Comparison of ENCODE assay signal across 8 cellular contexts in genomic region chr22:43152355-43153071, GRCh38. TPM values are rescaled to one million over a fixed set of nuclear protein-coding genes. Genes with fewer than 3 reads are reported as not detected.
A peak's percentile ranks its signal among the peaks of the same experiment; 100 is the strongest.
DNase-seq lines count a peak whose midpoint lies in the region; ATAC-seq and TF ChIP-seq lines count a peak whose summit lies in the region.

No MANE protein-coding gene starts in this region.

- 54% methylated on average over 22 of the region's 22 CpGs for WGBS in smooth muscle cell (ENCODE audit: low lambda C conversion rate)

- H3K4me3 Mint-ChIP-seq in T-helper 17 cell, result peak overlapping the region; percentile 90

- ATAC-seq in HCT116 (peak; percentile 71), T-helper 17 cell (peak; percentile 89), GM18861 (IDR thresholded peaks at IDR 0.05; ENCODE audit: unreplicated experiment) (no peak)

- H3K9me3 ChIP-seq in HCT116 (ENCODE audit: control insufficient read depth in 1 of 2, insufficient read depth in 1 of 2, low read depth in 1 of 2, low read length in 2 of 2) (no peaks in the 10 kb centered on the region), T-helper 17 cell (ENCODE audit: control insufficient read depth, low read length, poor library complexity, severe bottlenecking) (no peaks in the 10 kb centered on the region), ascending aorta (no peaks in the 10 kb centered on the region), smooth muscle cell (replicated peaks; ENCODE audit: low read depth) (no peaks in the 10 kb centered on the region)

- CTCF ChIA-PET in HCT116 (lab: Charles Lee), result no interaction called here

- no peak for TF ChIP-seq POLR2A in HCT116 (IDR thresholded peaks at IDR 0.05; ENCODE audit: borderline replicate concordance, extremely low read depth, insufficient read depth, insufficient read length)

- no peaks in the 10 kb centered on the region for H3F3A ChIP-seq in smooth muscle cell (ENCODE audit: low read depth)

- intact Hi-C loops in HCT116 (cut with micrococcal nuclease), result no loop called here
- intact Hi-C loops in ascending aorta (cut with DNase I), result no loop called here

- no peaks in the 10 kb centered on the region for H3K27me3 Mint-ChIP-seq in T-helper 17 cell

- TF ChIP-seq CTCF in AG09319 (IDR thresholded peaks at IDR 0.05; ENCODE audit: low read depth, low read length) (no peak), HCT116 (IDR thresholded peaks at IDR 0.05 in 2 of 3, conservative IDR thresholded peaks at IDR 0.05 in 1 of 3; ENCODE audit: borderline replicate concordance in 1 of 3, insufficient read depth in 1 of 3, low read depth in 2 of 3, low read length in 2 of 3) (no peak), ascending aorta (IDR thresholded peaks at IDR 0.05) (no peak), smooth muscle cell (IDR thresholded peaks at IDR 0.05; ENCODE audit: borderline replicate concordance, insufficient read depth, poor library complexity, severe bottlenecking) (no peak)

- H3K9ac ChIP-seq in HCT116 (ENCODE audit: low read length) (peak overlapping the region; percentile 78), smooth muscle cell (ENCODE audit: low read depth) (peak overlapping the region; percentile 64)

- H3K4me1 ChIP-seq in HCT116 (ENCODE audit: control insufficient read depth in 1 of 2, insufficient read depth in 2 of 2, low read length in 2 of 2) (peaks cover 9 to 46% of the 10 kb centered on the region in 2 experiments), ascending aorta (peaks cover 6 to 10% of the 10 kb centered on the region in 2 donors), smooth muscle cell (ENCODE audit: low read depth) (peaks cover 13% of the 10 kb centered on the region)

- H3K4me3 ChIP-seq in HCT116 (replicated peaks in 1 of 2; ENCODE audit: low read depth in 1 of 2, low read length in 2 of 2) (peak overlapping the region; percentile 80 to 82), ascending aorta (peak overlapping the region; percentile 61 to 83), smooth muscle cell (peak overlapping the region; percentile 74)

- H3K27me3 ChIP-seq in HCT116 (ENCODE audit: insufficient read depth, low read length) (no peaks in the 10 kb centered on the region), ascending aorta (no peaks in the 10 kb centered on the region), smooth muscle cell (ENCODE audit: low read depth) (no peaks in the 10 kb centered on the region)

- POLR2A ChIA-PET in HCT116 (lab: Charles Lee), result interaction anchor here (0.6 to 1.9 kb wide), 3 partner anchors 25 to 537 kb away, joined by 4 to 8 read pairs (median 4); partner anchors contain the start of gene POLDIP3

- H3K36me3 Mint-ChIP-seq in T-helper 17 cell (ENCODE audit: low read depth), result peaks cover 3% of the 10 kb centered on the region

- no TSS peak for BruUV-seq in HCT116 (replicated peaks; lab: Mats Ljungman, UMichigan)

- H3K27ac Mint-ChIP-seq in T-helper 17 cell, result peak overlapping the region; percentile 60

- H3K4me2 ChIP-seq in HCT116 (ENCODE audit: low read length) (peak overlapping the region; percentile 99), smooth muscle cell (peak overlapping the region; percentile 99)

- RAD21 ChIA-PET in HCT116 (lab: Charles Lee; ENCODE audit: low non-redundant PET in 1 of 2, low total read pairs in 2 of 2, uncharacterized antibody in 2 of 2, unreplicated experiment in 2 of 2), result interaction anchor here in 1 of 2 experiments (0.6 kb wide), 1 partner anchor 14 kb away, joined by 5 read pairs; no protein-coding TSS in a partner anchor

- no peaks in the 10 kb centered on the region for H4K20me1 ChIP-seq in HCT116 (ENCODE audit: insufficient read depth)
- peaks cover 37% of the 10 kb centered on the region for H4K20me1 ChIP-seq in smooth muscle cell (ENCODE audit: low read depth)

- H3K79me2 ChIP-seq in HCT116 (ENCODE audit: insufficient read depth, low read length), result peaks cover 49% of the 10 kb centered on the region
- peaks cover 20% of the 10 kb centered on the region for H3K79me2 ChIP-seq in smooth muscle cell (ENCODE audit: low read depth)

- H3K36me3 ChIP-seq in HCT116 (ENCODE audit: control insufficient read depth in 1 of 2, insufficient read depth in 2 of 2, low read length in 2 of 2) (no peaks in the 10 kb centered on the region; a peak in 1 of 4 replicates), ascending aorta (no peaks in the 10 kb centered on the region), smooth muscle cell (ENCODE audit: low read depth) (no peaks in the 10 kb centered on the region)

- DNase-seq in AG09319 (ENCODE audit: extremely low read depth, low read depth) (peak; percentile 39), HCT116 (ENCODE audit: low read depth, low spot score) (no peak), T-helper 17 cell (peak; percentile 41 to 54 (median 50)), ascending aorta (ENCODE audit: low spot score in 2 of 2) (peak; percentile 35 to 89), hypothalamus (lab: John Stamatoyannopoulos, UW) (peak in 38 of 51 donors; percentile 17 to 73 (median 38)), smooth muscle cell (lab: John Stamatoyannopoulos, UW; ENCODE audit: unreplicated experiment) (no peak), SKM-1 (lab: John Stamatoyannopoulos, UW; ENCODE audit: unreplicated experiment) (no peak)

- H3K9me2 ChIP-seq in HCT116 (ENCODE audit: insufficient read depth), result no peaks in the 10 kb centered on the region

- H3K27ac ChIP-seq in HCT116 (ENCODE audit: low read depth, low read length) (peak overlapping the region; percentile 92), ascending aorta (peak overlapping the region; percentile 77 to 94), smooth muscle cell (ENCODE audit: low read depth) (peak overlapping the region; percentile 4)

- H2AFZ ChIP-seq in HCT116 (ENCODE audit: low read depth, low read length, poor library complexity, severe bottlenecking), result no peak overlapping the region
- H2AFZ ChIP-seq in smooth muscle cell (ENCODE audit: low read depth), result no peak overlapping the region

- peaks cover 15% of the 10 kb centered on the region for H3K4me1 Mint-ChIP-seq in T-helper 17 cell

- no peak for TF ChIP-seq RAD21 in HCT116 (IDR thresholded peaks at IDR 0.05; ENCODE audit: low read depth)

TF ChIP-seq in HCT116, 20 proteins besides CTCF, POLR2A, EP300 and RAD21 (continues in another document):
- 0 out of 2 replicates have a peak, but pooled peaks have one; percentile 16 for TF ChIP-seq POLR2AphosphoS5 (IDR thresholded peaks at IDR 0.05; ENCODE audit: low read depth, low read length)
- TF ChIP-seq EZH2phosphoT487 (IDR thresholded peaks at IDR 0.05; ENCODE audit: borderline replicate concordance), result no peak
- TF ChIP-seq MAX (IDR thresholded peaks at IDR 0.05), result 0 out of 2 replicates have a peak, but pooled peaks have one; percentile 8
- TF ChIP-seq REST (IDR thresholded peaks at IDR 0.05; ENCODE audit: low read depth), result no peak
- TF ChIP-seq FOSL1 (IDR thresholded peaks at IDR 0.05; ENCODE audit: low read depth), result no peak

RNA-seq across cellular contexts. Expression of gene TSPO, which starts 1.2 kb away (rescaled TPM):
- total RNA-seq in HCT116 (2021; ENCODE audit: unreplicated experiment) (192 TPM), T-helper 17 cell (10 to 100 TPM; 74.1 to 89.1 TPM), ascending aorta (961 TPM), smooth muscle cell (154 and 170 TPM in 2 replicates)
- polyA plus RNA-seq in HCT116 (2012), result 201 and 205 TPM in 2 replicates
- polyA plus RNA-seq in smooth muscle cell, result 234 and 251 TPM in 2 replicates

RNA-seq across cellular contexts. Expression of gene MCAT, which starts 9.3 kb away (rescaled TPM):
- total RNA-seq in HCT116 (2021; ENCODE audit: unreplicated experiment) (34.8 TPM), T-helper 17 cell (10 to 100 TPM; 16.5 to 19.2 TPM), ascending aorta (4.6 TPM), smooth muscle cell (8.2 and 9.3 TPM in 2 replicates)
- polyA plus RNA-seq in HCT116 (2012), result 19.0 and 20.8 TPM in 2 replicates
- polyA plus RNA-seq in smooth muscle cell, result 15.3 and 16.1 TPM in 2 replicates

RNA-seq across cellular contexts. Expression of gene TTLL12, which starts 34.4 kb away (rescaled TPM):
- 100 TPM for total RNA-seq in HCT116 (2021; ENCODE audit: unreplicated experiment)
- polyA plus RNA-seq in HCT116 (2012), result 69.1 and 73.8 TPM in 2 replicates
- total RNA-seq in T-helper 17 cell, result 10 to 100 TPM; 12.8 to 17.8 TPM
- total RNA-seq in ascending aorta, result 10.6 TPM
- total RNA-seq in smooth muscle cell, result 19.1 and 23.5 TPM in 2 replicates
- 31.6 and 39.1 TPM in 2 replicates for polyA plus RNA-seq in smooth muscle cell

RNA-seq across cellular contexts. Expression of gene BIK, which starts 42.0 kb away (rescaled TPM):
- total RNA-seq in HCT116 (2021; ENCODE audit: unreplicated experiment) (31.0 TPM), T-helper 17 cell (1 to 10 TPM; 2.3 to 3.8 TPM), ascending aorta (not detected), smooth muscle cell (2.7 and 3.9 TPM in 2 replicates)
- polyA plus RNA-seq in HCT116 (2012), result 30.0 and 30.2 TPM in 2 replicates
- 1.9 and 6.1 TPM in 2 replicates for polyA plus RNA-seq in smooth muscle cell

Comparison
In these comparisons a context has a peak if more than half of its experiments do, and no peak if none do; other contexts are left out.
1. DNase-seq: peak in AG09319 (single experiment), T-helper 17 cell (3 of 3), ascending aorta (2 of 2) and hypothalamus (38 of 51); none in HCT116 (single experiment), smooth muscle cell (single experiment) and SKM-1 (single experiment).
2. H3K27ac ChIP-seq: peak in every context shown above with its lines; median percentile 92 in HCT116; 86 in ascending aorta; 4 in smooth muscle cell.
3. Peak in every context shown above with its lines, with median percentiles within 50 percentile points of each other: H3K4me3 ChIP-seq.